Comparison of ENCODE assay signal across 8 cellular contexts in the genomic region with DNA sequence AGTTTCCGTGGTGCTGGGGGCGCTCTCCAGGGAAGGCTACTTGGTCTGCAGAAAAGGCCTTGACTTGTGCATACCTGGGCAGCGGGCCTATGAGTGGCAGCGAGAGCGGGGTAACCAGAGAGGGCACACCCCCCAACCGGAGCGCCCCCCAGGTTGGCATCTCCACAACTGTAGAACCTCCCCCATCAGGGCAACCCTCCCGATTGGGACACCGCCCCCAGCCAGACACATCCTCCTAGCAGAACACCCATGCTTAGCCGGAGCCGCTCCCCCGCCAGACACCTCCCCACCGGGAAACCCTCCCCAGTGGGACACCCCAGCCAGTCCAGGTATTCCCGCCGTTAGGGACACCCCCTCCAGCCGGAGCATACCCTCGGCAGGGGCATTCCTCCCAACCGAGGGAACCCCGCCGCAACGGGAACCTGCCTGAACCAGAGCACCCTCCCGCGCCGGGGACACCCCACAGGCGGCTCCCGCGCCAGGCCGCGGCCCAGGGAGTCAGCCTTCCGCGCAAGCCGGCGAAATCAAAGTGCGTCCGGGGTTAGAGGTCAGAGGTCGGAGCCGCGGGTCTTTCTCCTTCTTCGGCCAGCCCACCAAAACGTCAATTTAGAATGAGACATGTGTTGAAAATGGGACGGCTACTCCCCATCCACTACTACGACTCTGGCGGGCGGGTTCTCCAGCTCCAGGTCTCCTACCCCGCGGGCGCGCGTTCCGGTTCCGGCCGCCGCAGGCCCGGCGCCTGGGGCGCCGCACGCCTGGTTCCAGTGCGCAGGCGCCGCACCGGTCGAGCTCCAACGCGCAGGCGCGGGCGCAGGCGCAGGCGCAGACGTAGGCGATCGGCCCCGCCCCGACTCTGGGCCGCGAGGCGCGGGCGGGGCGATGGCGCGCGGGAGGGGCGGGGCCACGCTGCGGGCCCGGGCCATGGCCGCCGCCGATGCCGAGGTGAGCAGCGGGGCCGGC. TPM values are rescaled to one million over a fixed set of nuclear protein-coding genes. Genes with fewer than 3 reads are reported as not detected.
DNase-seq lines count a peak whose midpoint lies in the region; ATAC-seq and TF ChIP-seq lines count a peak whose summit lies in the region.

A gene (plus strand): TSS at position 901 of the 963 bp plus-strand sequence. CDS start 24 bp downstream, at position 925.

- in situ Hi-C loops in KBM-7 (cut with MboI; ENCODE audit: low pct_unique_long_range_greater_than_20kb, low sequenced_read_pairs): no loop called here

- H3K4me1 Mint-ChIP-seq in natural killer cell treated with Interleukin-12 subunit alpha and Interleukin-12 subunit beta and Interleukin-15 and Interleukin-18, amount 100 ng/mL, for 72 hours (ENCODE audit: low read depth in 2 of 2): peaks cover 31 to 34% of the 10 kb centered on the region in 2 donors

- H3K27me3 Mint-ChIP-seq in natural killer cell treated with Interleukin-12 subunit alpha and Interleukin-12 subunit beta and Interleukin-15 and Interleukin-18, amount 100 ng/mL, for 72 hours: no peaks in the 10 kb centered on the region

- peaks cover 6% of the 10 kb centered on the region for H3K36me3 Mint-ChIP-seq in natural killer cell treated with Interleukin-12 subunit alpha and Interleukin-12 subunit beta and Interleukin-15 and Interleukin-18, amount 100 ng/mL, for 72 hours

- H3K4me3 Mint-ChIP-seq in natural killer cell treated with Interleukin-12 subunit alpha and Interleukin-12 subunit beta and Interleukin-15 and Interleukin-18, amount 100 ng/mL, for 72 hours: peak within 1 kb of the TSS; percentile 91

- H3K9me3 Mint-ChIP-seq in natural killer cell treated with Interleukin-12 subunit alpha and Interleukin-12 subunit beta and Interleukin-15 and Interleukin-18, amount 100 ng/mL, for 72 hours: no peaks in the 10 kb centered on the region

- H3K4me3 ChIP-seq in fibroblast of mammary gland (ENCODE audit: control insufficient read depth, low read depth, low read length): peak within 1 kb of the TSS; percentile 94

- no peak for TF ChIP-seq CTCF in fibroblast of mammary gland (conservative IDR thresholded peaks at IDR 0.05; ENCODE audit: control insufficient read depth, insufficient read depth, low read depth, low read length)

- peak; percentile 42 for ATAC-seq in GM21576 (IDR thresholded peaks at IDR 0.05; ENCODE audit: unreplicated experiment)
- ATAC-seq in natural killer cell treated with Interleukin-12 subunit alpha and Interleukin-12 subunit beta and Interleukin-15 and Interleukin-18, amount 100 ng/mL, for 72 hours: peak; percentile 94 to 95

- DNase-seq in DMS53 (lab: John Stamatoyannopoulos, UW): peak; percentile 94
- DNase-seq in KBM-7: peak; percentile 79
- DNase-seq in RPMI7951 (ENCODE audit: low read depth): peak; percentile 70
- DNase-seq in activated T-helper 1 cell treated with anti-CD3 and anti-CD28 coated beads, Interleukin-2, amount 50 U/mL, for 16 hours (ENCODE audit: low read depth in 1 of 2, low spot score in 1 of 2): peak; percentile 77 to 89
- peak; percentile 75 for DNase-seq in fibroblast of mammary gland (ENCODE audit: low read depth)
- peak; percentile 92 for DNase-seq in natural killer cell treated with Interleukin-12 subunit alpha and Interleukin-12 subunit beta and Interleukin-15 and Interleukin-18, amount 100 ng/mL, for 72 hours (ENCODE audit: low spot score)
- peak; percentile 86 for DNase-seq in stimulated activated naive CD4-positive, alpha-beta T cell treated with Interleukin-2 at 50 U/mL for 16 hours (lab: John Stamatoyannopoulos, UW)

- peak within 1 kb of the TSS; percentile 83 to 88 for H3K27ac Mint-ChIP-seq in natural killer cell treated with Interleukin-12 subunit alpha and Interleukin-12 subunit beta and Interleukin-15 and Interleukin-18, amount 100 ng/mL, for 72 hours

RNA-seq across cellular contexts. Expression of the gene that starts here (rescaled TPM):
- total RNA-seq in RPMI7951 (2014; rRNA removed; shearing (Covaris generic)): 11.5 and 18.8 TPM in 2 replicates
- 100 to 1,000 TPM in 1 of 2 donors, 10 to 100 TPM in 1; 93.1 to 184 TPM for total RNA-seq in natural killer cell treated with Interleukin-12 subunit alpha and Interleukin-12 subunit beta and Interleukin-15 and Interleukin-18, amount 100 ng/mL, for 72 hours

Comparison
In these comparisons a context has a peak if more than half of its experiments do, and no peak if none do; other contexts are left out.
1. Peak in every context shown above with its lines: DNase-seq, ATAC-seq and H3K4me3 ChIP-seq.